ENCODE assay signal across 1 cellular context in the genomic region with DNA sequence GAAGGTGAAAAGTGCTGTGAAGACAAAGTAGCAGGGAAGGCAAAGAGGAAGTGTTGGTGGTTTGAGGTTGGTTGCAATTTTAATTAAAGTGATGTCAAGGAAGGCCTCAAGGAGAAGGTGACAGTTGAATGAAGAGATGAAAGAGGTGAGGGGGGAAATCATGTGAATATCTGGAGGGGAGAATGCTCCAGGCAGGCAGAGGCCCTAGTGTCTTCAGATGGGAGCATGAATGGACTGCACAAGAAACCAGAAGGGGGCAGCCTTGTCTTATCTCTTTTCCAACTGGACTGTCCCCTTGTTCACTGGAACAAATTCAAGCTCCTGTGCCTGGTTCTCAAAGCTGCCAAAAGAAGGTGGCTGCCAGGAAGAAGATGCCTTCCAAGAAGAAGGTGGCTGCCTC.
TF ChIP-seq lines count a peak whose summit lies in the region.

No MANE protein-coding gene starts in this region.

TF ChIP-seq in HepG2, 621 proteins besides CTCF, POLR2A, EP300 and RAD21 (continued from another document):
- TF ChIP-seq, protein P1, sequence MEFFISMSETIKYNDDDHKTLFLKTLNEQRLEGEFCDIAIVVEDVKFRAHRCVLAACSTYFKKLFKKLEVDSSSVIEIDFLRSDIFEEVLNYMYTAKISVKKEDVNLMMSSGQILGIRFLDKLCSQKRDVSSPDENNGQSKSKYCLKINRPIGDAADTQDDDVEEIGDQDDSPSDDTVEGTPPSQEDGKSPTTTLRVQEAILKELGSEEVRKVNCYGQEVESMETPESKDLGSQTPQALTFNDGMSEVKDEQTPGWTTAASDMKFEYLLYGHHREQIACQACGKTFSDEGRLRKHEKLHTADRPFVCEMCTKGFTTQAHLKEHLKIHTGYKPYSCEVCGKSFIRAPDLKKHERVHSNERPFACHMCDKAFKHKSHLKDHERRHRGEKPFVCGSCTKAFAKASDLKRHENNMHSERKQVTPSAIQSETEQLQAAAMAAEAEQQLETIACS (CRISPR knock-in tag; IDR thresholded peaks at IDR 0.05): no peak
TF ChIP-seq in HepG2: peak in this region for 2.
